ENCODE assay signal across 8 cellular contexts in the genomic region with DNA sequence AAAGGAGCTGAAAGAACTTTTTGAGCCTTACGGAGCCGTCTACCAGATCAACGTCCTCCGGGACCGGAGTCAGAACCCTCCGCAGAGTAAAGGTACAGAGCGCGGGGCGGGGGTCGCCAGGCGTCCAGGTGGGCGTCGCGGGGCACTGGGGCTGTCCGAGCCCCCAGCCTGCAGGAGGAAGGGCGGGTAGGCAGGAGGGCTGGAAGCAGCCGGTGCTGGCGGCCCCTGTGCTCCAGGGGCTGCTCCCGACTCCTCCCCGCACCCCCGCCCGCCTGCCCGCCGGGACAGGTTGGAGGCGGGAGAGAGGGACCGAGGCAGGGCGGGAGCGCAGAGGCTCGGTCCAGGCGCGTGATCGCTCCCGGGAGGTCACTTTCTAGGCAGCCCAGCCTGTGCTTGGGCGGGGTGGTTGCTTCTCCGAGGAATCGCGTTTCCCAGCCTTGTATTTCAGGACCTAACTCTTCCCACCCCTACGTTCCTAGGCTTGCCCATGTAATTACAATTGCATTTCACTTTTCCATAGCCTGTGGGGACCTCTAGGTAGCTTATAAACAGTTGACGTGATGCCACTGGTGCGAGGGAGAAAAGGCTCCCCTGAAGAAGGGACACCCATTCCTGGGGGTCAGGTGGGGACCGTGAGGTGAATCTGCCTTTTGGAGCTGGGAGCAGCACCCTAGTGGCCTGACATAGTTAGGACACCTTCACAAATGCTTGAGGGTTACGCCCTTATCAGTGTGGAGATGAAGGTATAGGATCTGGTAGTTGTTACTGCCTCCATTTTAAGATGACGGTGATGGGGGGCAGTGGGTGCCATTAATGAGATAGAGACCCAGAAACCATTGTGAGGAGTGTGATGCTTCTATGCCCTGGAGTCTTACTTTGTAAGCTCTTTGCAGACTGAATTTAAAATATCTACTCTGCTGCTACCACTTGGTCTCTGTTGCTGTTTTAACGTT.
DNase-seq lines count a peak whose midpoint lies in the region; ATAC-seq, FAIRE-seq and TF ChIP-seq lines count a peak whose summit lies in the region.

No MANE protein-coding gene starts in this region.

- H3K27ac ChIP-seq in duodenal mucosa (ENCODE audit: low read depth, low read length) (peak overlapping the region; percentile 84), mesodermal cell (ENCODE audit: low read depth, low read length, severe bottlenecking) (no peak overlapping the region), stomach (peak overlapping the region; percentile 65 to 89 (median 88))

- H3K36me3 ChIP-seq in duodenal mucosa (ENCODE audit: control insufficient read depth in 1 of 2, insufficient read depth in 2 of 2, low read length in 2 of 2) (no peaks in the 10 kb centered on the region), mesodermal cell (ENCODE audit: control insufficient read depth, insufficient read depth, low read length) (peaks cover 9% of the 10 kb centered on the region), stomach (no peaks in the 10 kb centered on the region)

- H3K9ac ChIP-seq in duodenal mucosa (ENCODE audit: low read depth in 1 of 2, low read length in 2 of 2) = peak overlapping the region; percentile 65 to 77

- H3K9me3 ChIP-seq in duodenal mucosa (ENCODE audit: control insufficient read depth in 1 of 2, low read length in 2 of 2) = no peaks in the 10 kb centered on the region
- H3K9me3 ChIP-seq in mesodermal cell (ENCODE audit: control insufficient read depth, low read length) = peaks cover 8% of the 10 kb centered on the region
- peaks cover 0 to 13% (median 0%) of the 10 kb centered on the region in 4 donors for H3K9me3 ChIP-seq in stomach

- H3K4me3 ChIP-seq in duodenal mucosa (ENCODE audit: low read depth in 1 of 2, low read length in 2 of 2) = peak overlapping the region; percentile 79 to 84
- peak overlapping the region; percentile 57 for H3K4me3 ChIP-seq in mesodermal cell (ENCODE audit: extremely low read depth, insufficient read depth, low read length, poor library complexity, severe bottlenecking)
- peak overlapping the region; percentile 58 to 75 (median 64) for H3K4me3 ChIP-seq in stomach

- peak; percentile 15 for DNase-seq in DMS 273 treated with DMSO at 0.1 percent for 48 hours (lab: John Stamatoyannopoulos, UW)
- DNase-seq in HTR-8/SVneo (ENCODE audit: insufficient read length, low spot score) = peak; percentile 10
- DNase-seq in activated CD4-positive, CD25-positive, alpha-beta regulatory T cell (lab: John Stamatoyannopoulos, UW) = peak; percentile 28 to 47 (median 32)
- peak; percentile 43 for DNase-seq in stomach
- DNase-seq in DMS53 treated with DMSO at 0.1 percent for 48 hours (lab: John Stamatoyannopoulos, UW; ENCODE audit: unreplicated experiment) = no peak

- FAIRE-seq in HTR-8/SVneo (lab: Jason Lieb, UNC) = no peak

- H3K27me3 ChIP-seq in duodenal mucosa (ENCODE audit: control insufficient read depth in 1 of 2, insufficient read depth in 2 of 2, low read length in 2 of 2) (no peaks in the 10 kb centered on the region), stomach (peaks cover 0 to 19% (median 6%) of the 10 kb centered on the region in 3 donors)

- H3K4me1 ChIP-seq in duodenal mucosa (ENCODE audit: control insufficient read depth in 1 of 2, insufficient read depth in 2 of 2, low read length in 2 of 2) (peaks cover 17 to 19% of the 10 kb centered on the region in 2 donors), mesodermal cell (ENCODE audit: control insufficient read depth, insufficient read depth, low read length, poor library complexity, severe bottlenecking) (peaks cover 19% of the 10 kb centered on the region), stomach (peaks cover 0 to 48% (median 28%) of the 10 kb centered on the region in 4 donors)

- 4 to 5% methylated on average over 25 to 26 of the region's 44 CpGs for WGBS in mesodermal cell (ENCODE audit: insufficient coverage in 2 of 2), 2 experiments
- WGBS in stomach, 5 donors = 4 to 12% (median 5%) methylated on average over 14 to 44 of the region's 44 CpGs

- TF ChIP-seq CTCF in stomach (IDR thresholded peaks at IDR 0.05) = peak in 3 of 7 experiments; percentile 10 to 26 (median 25)

- intact Hi-C loops in stomach (cut with DNase I; ENCODE audit: low total_unique reads) = no loop called here

- TF ChIP-seq EP300 in stomach (IDR thresholded peaks at IDR 0.05) = no peak

- ATAC-seq in GM21423 (IDR thresholded peaks at IDR 0.05; ENCODE audit: unreplicated experiment) = peak; percentile 47

- TF ChIP-seq POLR2A in stomach (IDR thresholded peaks at IDR 0.05) = no peak
